ENCODE assay signal across 8 cellular contexts in the genomic region with DNA sequence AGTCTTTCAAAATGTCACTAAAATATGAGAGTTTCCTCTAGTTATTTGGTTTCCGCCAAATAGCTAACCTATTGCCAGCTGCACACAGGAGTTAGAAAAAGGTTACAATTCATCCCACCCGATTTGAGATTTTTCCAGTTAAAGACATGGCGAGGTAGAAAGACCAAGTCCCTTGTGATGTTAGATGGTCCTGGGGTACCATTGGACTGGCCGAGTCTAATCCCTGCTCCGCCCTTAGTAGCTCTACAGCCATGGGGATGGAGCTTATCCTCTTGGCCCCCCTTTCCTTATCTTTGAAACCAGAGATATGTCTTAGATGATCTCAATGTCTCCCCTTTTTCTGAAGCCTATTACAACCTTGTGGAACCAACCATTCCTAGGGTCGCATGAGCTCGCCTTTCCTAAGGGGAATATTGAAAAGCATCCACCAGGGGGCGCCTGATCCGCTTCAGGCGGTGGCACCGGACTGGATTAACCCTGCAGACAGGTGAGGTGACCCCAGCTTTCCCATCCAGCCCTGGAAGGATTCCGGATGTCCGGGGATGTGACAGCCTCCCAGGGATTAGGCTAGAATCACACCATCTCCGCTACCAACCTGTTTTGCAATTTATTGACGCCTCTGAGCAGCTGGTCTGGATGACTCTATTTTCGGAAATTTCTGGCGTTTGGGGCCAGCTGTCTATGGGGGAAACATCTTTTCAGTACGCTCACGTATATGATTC.
DNase-seq lines count a peak whose midpoint lies in the region; ATAC-seq and TF ChIP-seq lines count a peak whose summit lies in the region.

No MANE protein-coding gene starts in this region.

- H3K36me3 ChIP-seq in GM23248 (ENCODE audit: low read depth) (no peaks in the 10 kb centered on the region), tibial artery (no peaks in the 10 kb centered on the region)

- 18 to 19% methylated on average over 19 of the region's 19 CpGs for WGBS in GM23248 (ENCODE audit: low coverage in 1 of 2, low lambda C conversion rate in 2 of 2, missing lambda C conversion rate in 2 of 2), 2 experiments

- H3K9me3 ChIP-seq in GM23248 (ENCODE audit: low read depth) = no peaks in the 10 kb centered on the region
- H3K9me3 ChIP-seq in tibial artery = no peaks in the 10 kb centered on the region

- H3K4me2 ChIP-seq in GM23248 (ENCODE audit: unreplicated experiment) = no peak overlapping the region

- H3K4me1 ChIP-seq in GM23248 (ENCODE audit: insufficient read depth) (no peaks in the 10 kb centered on the region; the same call in 1 of the 2 replicates), tibial artery (no peaks in the 10 kb centered on the region)

- ATAC-seq in HG03565 (IDR thresholded peaks at IDR 0.05; ENCODE audit: unreplicated experiment) = no peak

- no peak overlapping the region for H3K27ac Mint-ChIP-seq in neural crest cell (ENCODE audit: unreplicated experiment)

- H3K9ac ChIP-seq in GM23248 = no peak overlapping the region

- peak; percentile 60 for TF ChIP-seq CTCF in AG09319 (IDR thresholded peaks at IDR 0.05; ENCODE audit: low read depth, low read length)
- peak; percentile 79 for TF ChIP-seq CTCF in neural crest cell (conservative IDR thresholded peaks at IDR 0.05)
- peak; percentile 47 to 52 for TF ChIP-seq CTCF in tibial artery (IDR thresholded peaks at IDR 0.05)

- no peak overlapping the region for H3K27ac ChIP-seq in GM23248
- no peak overlapping the region for H3K27ac ChIP-seq in tibial artery

- no peaks in the 10 kb centered on the region for H3K4me1 Mint-ChIP-seq in neural crest cell

- no peaks in the 10 kb centered on the region for H3F3A ChIP-seq in GM23248 (ENCODE audit: insufficient read depth)

- no peak overlapping the region for H2AFZ ChIP-seq in GM23248

- peaks cover 2% of the 10 kb centered on the region for H3K9me3 Mint-ChIP-seq in neural crest cell

- no peaks in the 10 kb centered on the region for H4K20me1 ChIP-seq in GM23248 (ENCODE audit: insufficient read depth)

- H3K36me3 Mint-ChIP-seq in neural crest cell (ENCODE audit: low read depth) = peaks cover 2% of the 10 kb centered on the region

- H3K27me3 Mint-ChIP-seq in neural crest cell (ENCODE audit: low read depth) = peaks cover 30% of the 10 kb centered on the region

- no peaks in the 10 kb centered on the region for H3K79me2 ChIP-seq in GM23248 (ENCODE audit: insufficient read depth)

- peaks cover 7% of the 10 kb centered on the region; the same call in 1 of the 2 replicates for H3K27me3 ChIP-seq in GM23248 (replicated peaks; ENCODE audit: insufficient read depth)
- H3K27me3 ChIP-seq in tibial artery = peaks cover 0 to 39% of the 10 kb centered on the region in 2 donors

- no peak overlapping the region for H3K4me3 Mint-ChIP-seq in neural crest cell

- in situ Hi-C loops in GM23248 (cut with MboI) = loop anchor here (25.0 kb wide), 2 partner anchors 107 to 307 kb away; no protein-coding TSS in a partner anchor

- intact Hi-C loops in tibial artery (cut with DNase I; ENCODE audit: low total_unique reads) = no loop called here

- H3K4me3 ChIP-seq in GM23248 (no peak overlapping the region), tibial artery (no peak overlapping the region)

- no peaks in the 10 kb centered on the region for H3K9me2 ChIP-seq in GM23248 (ENCODE audit: insufficient read depth)

- DNase-seq in AG09319 (ENCODE audit: extremely low read depth, low read depth) (no peak), GM23248 (peak; percentile 66), NCI-H82 (lab: John Stamatoyannopoulos, UW) (peak; percentile 80), epidermal melanocyte (ENCODE audit: insufficient read length, low spot score) (peak; percentile 39), neural crest cell (ENCODE audit: low read depth, low spot score) (peak; percentile 75), tibial artery (peak in 1 of 2 donors; percentile 33)
- DNase-seq in activated CD8-positive, alpha-beta memory T cell treated with anti-CD3 and anti-CD28 coated beads for 1 hour (ENCODE audit: extremely low read depth in 1 of 2, low read depth in 1 of 2) = peak; percentile 17 to 48
